1 cellular context compared by ENCODE assay signal in genomic region chr2:112003585-112003984, GRCh38.
A peak's percentile ranks its signal among the peaks of the same experiment; 100 is the strongest.
TF ChIP-seq lines count a peak whose summit lies in the region.

No MANE protein-coding gene starts in this region.

TF ChIP-seq in HepG2, 621 proteins besides CTCF, POLR2A, EP300 and RAD21:
- TF ChIP-seq CSRNP1 (CRISPR knock-in tag; IDR thresholded peaks at IDR 0.05) (no peak), ZBTB2 (CRISPR knock-in tag; IDR thresholded peaks at IDR 0.05; ENCODE audit: low read depth) (0 out of 2 replicates have a peak, but pooled peaks have one; percentile 14)
